Comparison of ENCODE assay signal across 3 cellular contexts in the genomic region with DNA sequence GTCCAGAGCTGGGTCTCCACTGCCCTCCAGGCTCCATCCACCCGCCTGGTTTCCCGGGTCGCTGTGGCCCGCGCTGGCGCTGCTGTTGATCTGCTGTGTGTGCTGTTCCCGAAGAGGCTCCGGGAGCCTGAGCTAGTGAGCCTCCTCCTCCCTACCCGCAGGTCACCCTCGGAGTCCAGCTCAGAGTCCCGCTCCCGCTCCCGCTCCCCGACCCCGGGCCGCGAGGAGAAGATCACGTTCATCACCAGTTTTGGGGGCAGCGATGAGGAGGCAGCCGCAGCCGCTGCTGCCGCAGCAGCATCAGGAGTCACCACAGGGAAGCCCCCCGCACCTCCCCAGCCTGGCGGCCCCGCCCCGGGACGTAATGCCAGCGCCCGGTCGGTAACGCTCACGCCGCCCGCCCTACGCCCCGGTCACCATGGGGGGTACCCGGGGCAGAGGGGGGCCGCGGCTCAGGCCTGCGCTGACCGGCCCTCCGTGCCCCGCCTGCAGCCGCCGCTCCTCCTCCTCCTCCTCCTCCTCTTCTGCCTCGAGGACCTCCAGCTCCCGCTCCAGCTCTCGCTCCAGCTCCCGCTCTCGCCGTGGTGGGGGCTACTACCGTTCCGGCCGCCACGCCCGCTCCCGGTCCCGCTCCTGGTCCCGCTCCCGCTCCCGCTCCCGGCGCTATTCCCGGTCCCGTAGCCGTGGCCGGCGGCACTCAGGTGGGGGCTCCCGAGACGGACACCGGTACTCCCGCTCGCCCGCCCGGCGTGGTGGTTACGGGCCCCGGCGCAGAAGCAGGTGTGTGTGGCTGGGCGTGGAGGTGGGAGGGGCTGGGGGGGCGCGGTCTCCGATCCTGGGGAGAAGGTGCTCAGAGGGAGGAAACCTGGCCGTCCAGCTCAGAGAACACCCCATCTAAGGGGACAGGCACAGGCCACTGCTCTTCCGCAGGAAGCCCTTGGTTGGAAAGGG.
TF ChIP-seq lines count a peak whose summit lies in the region.

No MANE protein-coding gene starts in this region.

TF ChIP-seq in SK-N-SH, 30 proteins besides CTCF, POLR2A, EP300 and RAD21 (continued from another document):
- no peak for TF ChIP-seq RXRA (IDR thresholded peaks at IDR 0.05; ENCODE audit: borderline replicate concordance, low read depth)
- no peak for TF ChIP-seq NFIC (IDR thresholded peaks at IDR 0.05; ENCODE audit: borderline replicate concordance)

TF ChIP-seq in SK-N-SH treated with all-trans-retinoic acid at 6 μM for 48 hours, 23 proteins besides CTCF, POLR2A, EP300 and RAD21 (continued from another document):
- TF ChIP-seq, protein P1, sequence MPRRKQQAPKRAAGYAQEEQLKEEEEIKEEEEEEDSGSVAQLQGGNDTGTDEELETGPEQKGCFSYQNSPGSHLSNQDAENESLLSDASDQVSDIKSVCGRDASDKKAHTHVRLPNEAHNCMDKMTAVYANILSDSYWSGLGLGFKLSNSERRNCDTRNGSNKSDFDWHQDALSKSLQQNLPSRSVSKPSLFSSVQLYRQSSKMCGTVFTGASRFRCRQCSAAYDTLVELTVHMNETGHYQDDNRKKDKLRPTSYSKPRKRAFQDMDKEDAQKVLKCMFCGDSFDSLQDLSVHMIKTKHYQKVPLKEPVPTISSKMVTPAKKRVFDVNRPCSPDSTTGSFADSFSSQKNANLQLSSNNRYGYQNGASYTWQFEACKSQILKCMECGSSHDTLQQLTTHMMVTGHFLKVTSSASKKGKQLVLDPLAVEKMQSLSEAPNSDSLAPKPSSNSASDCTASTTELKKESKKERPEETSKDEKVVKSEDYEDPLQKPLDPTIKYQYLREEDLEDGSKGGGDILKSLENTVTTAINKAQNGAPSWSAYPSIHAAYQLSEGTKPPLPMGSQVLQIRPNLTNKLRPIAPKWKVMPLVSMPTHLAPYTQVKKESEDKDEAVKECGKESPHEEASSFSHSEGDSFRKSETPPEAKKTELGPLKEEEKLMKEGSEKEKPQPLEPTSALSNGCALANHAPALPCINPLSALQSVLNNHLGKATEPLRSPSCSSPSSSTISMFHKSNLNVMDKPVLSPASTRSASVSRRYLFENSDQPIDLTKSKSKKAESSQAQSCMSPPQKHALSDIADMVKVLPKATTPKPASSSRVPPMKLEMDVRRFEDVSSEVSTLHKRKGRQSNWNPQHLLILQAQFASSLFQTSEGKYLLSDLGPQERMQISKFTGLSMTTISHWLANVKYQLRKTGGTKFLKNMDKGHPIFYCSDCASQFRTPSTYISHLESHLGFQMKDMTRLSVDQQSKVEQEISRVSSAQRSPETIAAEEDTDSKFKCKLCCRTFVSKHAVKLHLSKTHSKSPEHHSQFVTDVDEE (CRISPR knock-in tag; IDR thresholded peaks at IDR 0.05) = no peak
TF ChIP-seq in SK-N-SH treated with all-trans-retinoic acid at 6 μM for 48 hours: peak in this region for 0.

TF ChIP-seq in HEK293, 187 proteins besides CTCF, POLR2A, EP300 and RAD21 (continued from another document):
- TF ChIP-seq ZNF623 (tag by site-specific recombination; IDR thresholded peaks at IDR 0.05) = no peak
- TF ChIP-seq, protein P2, sequence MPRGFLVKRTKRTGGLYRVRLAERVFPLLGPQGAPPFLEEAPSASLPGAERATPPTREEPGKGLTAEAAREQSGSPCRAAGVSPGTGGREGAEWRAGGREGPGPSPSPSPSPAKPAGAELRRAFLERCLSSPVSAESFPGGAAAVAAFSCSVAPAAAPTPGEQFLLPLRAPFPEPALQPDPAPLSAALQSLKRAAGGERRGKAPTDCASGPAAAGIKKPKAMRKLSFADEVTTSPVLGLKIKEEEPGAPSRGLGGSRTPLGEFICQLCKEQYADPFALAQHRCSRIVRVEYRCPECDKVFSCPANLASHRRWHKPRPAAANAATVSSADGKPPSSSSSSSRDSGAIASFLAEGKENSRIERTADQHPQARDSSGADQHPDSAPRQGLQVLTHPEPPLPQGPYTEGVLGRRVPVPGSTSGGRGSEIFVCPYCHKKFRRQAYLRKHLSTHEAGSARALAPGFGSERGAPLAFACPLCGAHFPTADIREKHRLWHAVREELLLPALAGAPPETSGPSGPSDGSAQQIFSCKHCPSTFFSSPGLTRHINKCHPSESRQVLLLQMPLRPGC (tag by site-specific recombination; IDR thresholded peaks at IDR 0.05) = no peak
- TF ChIP-seq HOXA7 (CRISPR knock-in tag; IDR thresholded peaks at IDR 0.05; ENCODE audit: borderline replicate concordance) = no peak
- TF ChIP-seq ZNF433 (tag by site-specific recombination; IDR thresholded peaks at IDR 0.05; ENCODE audit: low read depth) = no peak
- TF ChIP-seq, protein P3, sequence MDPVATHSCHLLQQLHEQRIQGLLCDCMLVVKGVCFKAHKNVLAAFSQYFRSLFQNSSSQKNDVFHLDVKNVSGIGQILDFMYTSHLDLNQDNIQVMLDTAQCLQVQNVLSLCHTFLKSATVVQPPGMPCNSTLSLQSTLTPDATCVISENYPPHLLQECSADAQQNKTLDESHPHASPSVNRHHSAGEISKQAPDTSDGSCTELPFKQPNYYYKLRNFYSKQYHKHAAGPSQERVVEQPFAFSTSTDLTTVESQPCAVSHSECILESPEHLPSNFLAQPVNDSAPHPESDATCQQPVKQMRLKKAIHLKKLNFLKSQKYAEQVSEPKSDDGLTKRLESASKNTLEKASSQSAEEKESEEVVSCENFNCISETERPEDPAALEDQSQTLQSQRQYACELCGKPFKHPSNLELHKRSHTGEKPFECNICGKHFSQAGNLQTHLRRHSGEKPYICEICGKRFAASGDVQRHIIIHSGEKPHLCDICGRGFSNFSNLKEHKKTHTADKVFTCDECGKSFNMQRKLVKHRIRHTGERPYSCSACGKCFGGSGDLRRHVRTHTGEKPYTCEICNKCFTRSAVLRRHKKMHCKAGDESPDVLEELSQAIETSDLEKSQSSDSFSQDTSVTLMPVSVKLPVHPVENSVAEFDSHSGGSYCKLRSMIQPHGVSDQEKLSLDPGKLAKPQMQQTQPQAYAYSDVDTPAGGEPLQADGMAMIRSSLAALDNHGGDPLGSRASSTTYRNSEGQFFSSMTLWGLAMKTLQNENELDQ (tag by site-specific recombination; IDR thresholded peaks at IDR 0.05; ENCODE audit: low read depth) = no peak
- no peak for TF ChIP-seq ZNF585B (tag by site-specific recombination; IDR thresholded peaks at IDR 0.05)
- TF ChIP-seq ZNF366 (tag by site-specific recombination; conservative IDR thresholded peaks at IDR 0.05) = no peak
- TF ChIP-seq, protein P4, sequence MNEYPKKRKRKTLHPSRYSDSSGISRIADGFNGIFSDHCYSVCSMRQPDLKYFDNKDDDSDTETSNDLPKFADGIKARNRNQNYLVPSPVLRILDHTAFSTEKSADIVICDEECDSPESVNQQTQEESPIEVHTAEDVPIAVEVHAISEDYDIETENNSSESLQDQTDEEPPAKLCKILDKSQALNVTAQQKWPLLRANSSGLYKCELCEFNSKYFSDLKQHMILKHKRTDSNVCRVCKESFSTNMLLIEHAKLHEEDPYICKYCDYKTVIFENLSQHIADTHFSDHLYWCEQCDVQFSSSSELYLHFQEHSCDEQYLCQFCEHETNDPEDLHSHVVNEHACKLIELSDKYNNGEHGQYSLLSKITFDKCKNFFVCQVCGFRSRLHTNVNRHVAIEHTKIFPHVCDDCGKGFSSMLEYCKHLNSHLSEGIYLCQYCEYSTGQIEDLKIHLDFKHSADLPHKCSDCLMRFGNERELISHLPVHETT (tag by site-specific recombination; IDR thresholded peaks at IDR 0.05) = no peak
- TF ChIP-seq KLF8 (tag by site-specific recombination; IDR thresholded peaks at IDR 0.05) = peak; percentile 33; the same call in 1 of the 2 replicates
- TF ChIP-seq ZNF654 (tag by site-specific recombination; IDR thresholded peaks at IDR 0.05; ENCODE audit: low read depth) = no peak
